Comparison of ENCODE assay signal across 28 cellular contexts in genomic region chr15:29686079-29686425, GRCh38.
DNase-seq lines count a peak whose midpoint lies in the region; FAIRE-seq and TF ChIP-seq lines count a peak whose summit lies in the region.
"Had no signal": no experiment of that assay in that cellular context is flagged by ENCODE, and none has a peak within 500 bp of the region (broad histone marks: within the 10 kb centered on the region; RNA-seq: fewer than 3 reads in every experiment).

No MANE protein-coding gene starts in this region.

- no peak overlapping the region for H3K27ac Mint-ChIP-seq in activated naive CD4-positive, alpha-beta T cell treated with anti-CD3 and anti-CD28 coated beads, Interleukin-2, amount 10 ng/mL, durations not matched to agents 7 days and 5 days
- H3K27ac Mint-ChIP-seq: CD14-positive monocyte had no signal

- TF ChIP-seq POLR2A in Peyer's patch (IDR thresholded peaks at IDR 0.05) (no peak), GM12891 (IDR thresholded peaks at IDR 0.05; ENCODE audit: low read depth, low read length) (no peak)

- no peak overlapping the region for H3K4me3 Mint-ChIP-seq in activated naive CD4-positive, alpha-beta T cell treated with anti-CD3 and anti-CD28 coated beads, Interleukin-2, amount 10 ng/mL, durations not matched to agents 7 days and 5 days
- H3K4me3 Mint-ChIP-seq: CD14-positive monocyte; CD8-positive, alpha-beta memory T cell had no signal

- H3K4me3 ChIP-seq in SJCRH30 (no peak overlapping the region), Peyer's patch (no peak overlapping the region)

- H3K27me3 ChIP-seq in SJCRH30 (no peaks in the 10 kb centered on the region), Peyer's patch (no peaks in the 10 kb centered on the region)
- H3K27me3 ChIP-seq: BE2C had no signal

- H3K4me1 Mint-ChIP-seq in activated naive CD4-positive, alpha-beta T cell treated with anti-CD3 and anti-CD28 coated beads, Interleukin-2, amount 10 ng/mL, durations not matched to agents 7 days and 5 days: no peaks in the 10 kb centered on the region
- H3K4me1 Mint-ChIP-seq: CD14-positive monocyte; CD8-positive, alpha-beta memory T cell had no signal

- CTCF ChIA-PET in activated naive CD4-positive, alpha-beta T cell treated with anti-CD3 and anti-CD28 coated beads, Interleukin-2, amount 10 ng/mL, durations not matched to agents 7 days and 5 days (lab: Charles Lee): no interaction called here

- H3K9me3 Mint-ChIP-seq in activated naive CD4-positive, alpha-beta T cell treated with anti-CD3 and anti-CD28 coated beads, Interleukin-2, amount 10 ng/mL, durations not matched to agents 7 days and 5 days: no peaks in the 10 kb centered on the region

- TF ChIP-seq CTCF in Peyer's patch (IDR thresholded peaks at IDR 0.05): no peak

- DNase-seq in activated CD8-positive, alpha-beta memory T cell treated with anti-CD3 and anti-CD28 coated beads for 24 hours: peak; percentile 5
- DNase-seq in activated CD8-positive, alpha-beta memory T cell treated with anti-CD3 and anti-CD28 coated beads, Interleukin-2, amount 50 U/mL, for 4 hours: no peak
- DNase-seq in SJCRH30 (no peak), islet precursor cell (peak; percentile 7), Peyer's patch (no peak), kidney glomerular epithelial cell (lab: John Stamatoyannopoulos, UW) (no peak), GM12891 (ENCODE audit: insufficient read length, low spot score) (no peak)
- no peak for DNase-seq in activated naive CD4-positive, alpha-beta T cell treated with anti-CD3 and anti-CD28 coated beads, Interleukin-2, amount 10 ng/mL, durations not matched to agents 7 days and 5 days
- DNase-seq: ACHN; BE2C; CD8-positive, alpha-beta memory T cell; DMS 273 treated with DMSO at 0.1 percent for 48 hours; DMS79; GF-D8; Karpas-422; NCI-H1436; NCI-H187; NCI-H2081 treated with DMSO at 0.1 percent for 48 hours; NCI-H2171; NCI-H226; NCI-H510A; OCI-M1; Right ventricle myocardium superior had no signal

- no peaks in the 10 kb centered on the region for H3K36me3 Mint-ChIP-seq in activated naive CD4-positive, alpha-beta T cell treated with anti-CD3 and anti-CD28 coated beads, Interleukin-2, amount 10 ng/mL, durations not matched to agents 7 days and 5 days
- H3K36me3 Mint-ChIP-seq: CD14-positive monocyte; CD8-positive, alpha-beta memory T cell had no signal

- H3K27ac ChIP-seq in SJCRH30: peak overlapping the region; percentile 5
- peak overlapping the region in 1 of 4 donors; percentile 96 for H3K27ac ChIP-seq in Peyer's patch
- H3K27ac ChIP-seq: 22Rv1, HL-60 had no signal

- no peaks in the 10 kb centered on the region for H3K9me3 ChIP-seq in SJCRH30 (replicated peaks)
- H3K9me3 ChIP-seq in Peyer's patch: no peaks in the 10 kb centered on the region
- H3K9me3 ChIP-seq: BE2C had no signal

- no peak for FAIRE-seq in GM12891 (lab: Jason Lieb, UNC)
- FAIRE-seq: GM12892, H1 had no signal

- H3K4me1 ChIP-seq in SJCRH30: peaks cover 7% of the 10 kb centered on the region; the same call in 1 of the 2 replicates
- H3K4me1 ChIP-seq in Peyer's patch: peaks cover 0 to 3% (median 0%) of the 10 kb centered on the region in 4 donors

- no peaks in the 10 kb centered on the region for H3K36me3 ChIP-seq in SJCRH30
- H3K36me3 ChIP-seq in Peyer's patch: no peaks in the 10 kb centered on the region
- H3K36me3 ChIP-seq: BE2C had no signal

- H3K27me3 Mint-ChIP-seq in activated naive CD4-positive, alpha-beta T cell treated with anti-CD3 and anti-CD28 coated beads, Interleukin-2, amount 10 ng/mL, durations not matched to agents 7 days and 5 days: peaks cover 1% of the 10 kb centered on the region
- H3K27me3 Mint-ChIP-seq: CD8-positive, alpha-beta memory T cell had no signal

TF ChIP-seq in GM12891, 5 proteins besides CTCF, POLR2A, EP300 and RAD21:
- TF ChIP-seq PAX5 (IDR thresholded peaks at IDR 0.05; ENCODE audit: insufficient read depth, low read length, severe bottlenecking) (no peak), POU2F2 (IDR thresholded peaks at IDR 0.05; ENCODE audit: low read depth, low read length) (no peak), TAF1 (IDR thresholded peaks at IDR 0.05; ENCODE audit: low read depth, low read length) (no peak)

Comparison
In these comparisons a context has a peak if more than half of its experiments do, and no peak if none do; other contexts are left out.
1. DNase-seq: peak in activated CD8-positive, alpha-beta memory T cell treated with anti-CD3 and anti-CD28 coated beads for 24 hours (single experiment) and islet precursor cell (single experiment); none in activated CD8-positive, alpha-beta memory T cell treated with anti-CD3 and anti-CD28 coated beads, Interleukin-2, amount 50 U/mL, for 4 hours (single experiment), SJCRH30 (0 of 2), Peyer's patch (0 of 3), activated naive CD4-positive, alpha-beta T cell treated with anti-CD3 and anti-CD28 coated beads, Interleukin-2, amount 10 ng/mL, durations not matched to agents 7 days and 5 days (single experiment), kidney glomerular epithelial cell (single experiment) and GM12891 (single experiment).